ENCODE assay signal across 1 cellular context in the genomic region with DNA sequence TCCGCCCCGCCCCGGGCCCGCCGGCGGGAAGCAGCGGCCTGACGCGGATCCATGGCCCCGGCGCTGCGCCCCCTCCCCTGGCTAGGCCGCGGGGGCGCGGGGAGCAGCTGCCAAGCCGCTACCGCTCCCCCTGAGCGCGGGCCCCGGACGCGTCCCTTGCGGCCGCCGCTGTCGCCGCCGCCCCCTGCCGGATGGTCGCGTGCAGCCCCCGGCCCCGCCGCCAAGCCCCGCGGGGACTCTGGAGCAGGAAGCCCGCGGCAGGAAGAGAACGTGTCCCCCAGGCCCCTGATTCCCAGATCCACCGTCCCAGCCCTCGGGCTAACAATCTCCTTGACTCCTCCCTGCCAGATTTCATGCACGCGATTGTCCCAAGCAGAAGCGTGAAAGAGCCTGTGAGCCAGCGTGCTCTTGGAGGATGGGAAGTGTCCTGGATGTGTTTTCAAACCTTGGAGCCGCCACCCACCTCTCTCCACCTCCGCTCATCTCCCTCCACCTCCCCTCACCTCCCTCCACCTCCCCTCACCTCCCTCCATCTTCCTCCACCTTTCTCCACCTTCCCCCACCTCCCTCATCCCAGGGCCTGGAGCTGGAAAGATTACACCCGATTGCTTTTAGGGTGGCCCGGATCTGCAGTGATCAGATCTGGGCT.
A peak's percentile ranks its signal among the peaks of the same experiment; 100 is the strongest.
TF ChIP-seq lines count a peak whose summit lies in the region.

No MANE protein-coding gene starts in this region.

TF ChIP-seq in HEK293, 187 proteins besides CTCF, POLR2A, EP300 and RAD21 (continued from another document and continues in another):
- TF ChIP-seq, protein P1, sequence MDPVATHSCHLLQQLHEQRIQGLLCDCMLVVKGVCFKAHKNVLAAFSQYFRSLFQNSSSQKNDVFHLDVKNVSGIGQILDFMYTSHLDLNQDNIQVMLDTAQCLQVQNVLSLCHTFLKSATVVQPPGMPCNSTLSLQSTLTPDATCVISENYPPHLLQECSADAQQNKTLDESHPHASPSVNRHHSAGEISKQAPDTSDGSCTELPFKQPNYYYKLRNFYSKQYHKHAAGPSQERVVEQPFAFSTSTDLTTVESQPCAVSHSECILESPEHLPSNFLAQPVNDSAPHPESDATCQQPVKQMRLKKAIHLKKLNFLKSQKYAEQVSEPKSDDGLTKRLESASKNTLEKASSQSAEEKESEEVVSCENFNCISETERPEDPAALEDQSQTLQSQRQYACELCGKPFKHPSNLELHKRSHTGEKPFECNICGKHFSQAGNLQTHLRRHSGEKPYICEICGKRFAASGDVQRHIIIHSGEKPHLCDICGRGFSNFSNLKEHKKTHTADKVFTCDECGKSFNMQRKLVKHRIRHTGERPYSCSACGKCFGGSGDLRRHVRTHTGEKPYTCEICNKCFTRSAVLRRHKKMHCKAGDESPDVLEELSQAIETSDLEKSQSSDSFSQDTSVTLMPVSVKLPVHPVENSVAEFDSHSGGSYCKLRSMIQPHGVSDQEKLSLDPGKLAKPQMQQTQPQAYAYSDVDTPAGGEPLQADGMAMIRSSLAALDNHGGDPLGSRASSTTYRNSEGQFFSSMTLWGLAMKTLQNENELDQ (tag by site-specific recombination; IDR thresholded peaks at IDR 0.05; ENCODE audit: low read depth): no peak
- TF ChIP-seq KLF1 (tag by site-specific recombination; IDR thresholded peaks at IDR 0.05) (0 out of 2 replicates have a peak, but pooled peaks have one; percentile 49), REPIN1 (tag by site-specific recombination; IDR thresholded peaks at IDR 0.05; ENCODE audit: low read depth) (no peak), ZFP41 (tag by site-specific recombination; IDR thresholded peaks at IDR 0.05; ENCODE audit: borderline replicate concordance) (no peak), GFI1B (tag by site-specific recombination; IDR thresholded peaks at IDR 0.05) (no peak), ZBTB48 (tag by site-specific recombination; IDR thresholded peaks at IDR 0.05) (no peak), ZNF248 (tag by site-specific recombination; IDR thresholded peaks at IDR 0.05) (no peak), ZNF10 (tag by site-specific recombination; IDR thresholded peaks at IDR 0.05) (no peak), ZNF529 (tag by site-specific recombination; IDR thresholded peaks at IDR 0.05; ENCODE audit: insufficient replicate concordance) (no peak), FEZF1 (tag by site-specific recombination; IDR thresholded peaks at IDR 0.05) (no peak), KLF9 (tag by site-specific recombination; IDR thresholded peaks at IDR 0.05; ENCODE audit: low read depth) (no peak), ZNF302 (tag by site-specific recombination; IDR thresholded peaks at IDR 0.05; ENCODE audit: low read depth) (no peak), ZNF202 (tag by site-specific recombination; IDR thresholded peaks at IDR 0.05; ENCODE audit: borderline replicate concordance) (no peak), ZNF768 (tag by site-specific recombination; IDR thresholded peaks at IDR 0.05) (no peak), ZNF548 (tag by site-specific recombination; IDR thresholded peaks at IDR 0.05) (no peak), ZNF776 (tag by site-specific recombination; IDR thresholded peaks at IDR 0.05; ENCODE audit: borderline replicate concordance) (no peak), IKZF3 (tag by site-specific recombination; IDR thresholded peaks at IDR 0.05) (peak; percentile 34; the same call in 1 of the 2 replicates), ZNF146 (tag by site-specific recombination; IDR thresholded peaks at IDR 0.05) (no peak), ZNF211 (tag by site-specific recombination; IDR thresholded peaks at IDR 0.05; ENCODE audit: low read depth) (no peak), ZFP69B (tag by site-specific recombination; IDR thresholded peaks at IDR 0.05) (no peak), ZNF214 (tag by site-specific recombination; IDR thresholded peaks at IDR 0.05; ENCODE audit: borderline replicate concordance) (no peak), SCRT1 (tag by site-specific recombination; IDR thresholded peaks at IDR 0.05; ENCODE audit: borderline replicate concordance) (no peak)
- TF ChIP-seq, protein P2, sequence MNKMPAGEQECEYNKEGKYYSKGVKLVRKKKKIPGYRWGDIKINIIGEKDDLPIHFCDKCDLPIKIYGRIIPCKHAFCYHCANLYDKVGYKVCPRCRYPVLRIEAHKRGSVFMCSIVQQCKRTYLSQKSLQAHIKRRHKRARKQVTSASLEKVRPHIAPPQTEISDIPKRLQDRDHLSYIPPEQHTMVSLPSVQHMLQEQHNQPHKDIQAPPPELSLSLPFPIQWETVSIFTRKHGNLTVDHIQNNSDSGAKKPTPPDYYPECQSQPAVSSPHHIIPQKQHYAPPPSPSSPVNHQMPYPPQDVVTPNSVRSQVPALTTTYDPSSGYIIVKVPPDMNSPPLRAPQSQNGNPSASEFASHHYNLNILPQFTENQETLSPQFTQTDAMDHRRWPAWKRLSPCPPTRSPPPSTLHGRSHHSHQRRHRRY (tag by site-specific recombination; IDR thresholded peaks at IDR 0.05): no peak
- TF ChIP-seq, protein P3, sequence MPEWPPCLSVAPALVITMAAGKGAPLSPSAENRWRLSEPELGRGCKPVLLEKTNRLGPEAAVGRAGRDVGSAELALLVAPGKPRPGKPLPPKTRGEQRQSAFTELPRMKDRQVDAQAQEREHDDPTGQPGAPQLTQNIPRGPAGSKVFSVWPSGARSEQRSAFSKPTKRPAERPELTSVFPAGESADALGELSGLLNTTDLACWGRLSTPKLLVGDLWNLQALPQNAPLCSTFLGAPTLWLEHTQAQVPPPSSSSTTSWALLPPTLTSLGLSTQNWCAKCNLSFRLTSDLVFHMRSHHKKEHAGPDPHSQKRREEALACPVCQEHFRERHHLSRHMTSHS (tag by site-specific recombination; IDR thresholded peaks at IDR 0.05): no peak
- TF ChIP-seq, protein P4, sequence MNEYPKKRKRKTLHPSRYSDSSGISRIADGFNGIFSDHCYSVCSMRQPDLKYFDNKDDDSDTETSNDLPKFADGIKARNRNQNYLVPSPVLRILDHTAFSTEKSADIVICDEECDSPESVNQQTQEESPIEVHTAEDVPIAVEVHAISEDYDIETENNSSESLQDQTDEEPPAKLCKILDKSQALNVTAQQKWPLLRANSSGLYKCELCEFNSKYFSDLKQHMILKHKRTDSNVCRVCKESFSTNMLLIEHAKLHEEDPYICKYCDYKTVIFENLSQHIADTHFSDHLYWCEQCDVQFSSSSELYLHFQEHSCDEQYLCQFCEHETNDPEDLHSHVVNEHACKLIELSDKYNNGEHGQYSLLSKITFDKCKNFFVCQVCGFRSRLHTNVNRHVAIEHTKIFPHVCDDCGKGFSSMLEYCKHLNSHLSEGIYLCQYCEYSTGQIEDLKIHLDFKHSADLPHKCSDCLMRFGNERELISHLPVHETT (tag by site-specific recombination; IDR thresholded peaks at IDR 0.05): no peak
- TF ChIP-seq, protein P5, sequence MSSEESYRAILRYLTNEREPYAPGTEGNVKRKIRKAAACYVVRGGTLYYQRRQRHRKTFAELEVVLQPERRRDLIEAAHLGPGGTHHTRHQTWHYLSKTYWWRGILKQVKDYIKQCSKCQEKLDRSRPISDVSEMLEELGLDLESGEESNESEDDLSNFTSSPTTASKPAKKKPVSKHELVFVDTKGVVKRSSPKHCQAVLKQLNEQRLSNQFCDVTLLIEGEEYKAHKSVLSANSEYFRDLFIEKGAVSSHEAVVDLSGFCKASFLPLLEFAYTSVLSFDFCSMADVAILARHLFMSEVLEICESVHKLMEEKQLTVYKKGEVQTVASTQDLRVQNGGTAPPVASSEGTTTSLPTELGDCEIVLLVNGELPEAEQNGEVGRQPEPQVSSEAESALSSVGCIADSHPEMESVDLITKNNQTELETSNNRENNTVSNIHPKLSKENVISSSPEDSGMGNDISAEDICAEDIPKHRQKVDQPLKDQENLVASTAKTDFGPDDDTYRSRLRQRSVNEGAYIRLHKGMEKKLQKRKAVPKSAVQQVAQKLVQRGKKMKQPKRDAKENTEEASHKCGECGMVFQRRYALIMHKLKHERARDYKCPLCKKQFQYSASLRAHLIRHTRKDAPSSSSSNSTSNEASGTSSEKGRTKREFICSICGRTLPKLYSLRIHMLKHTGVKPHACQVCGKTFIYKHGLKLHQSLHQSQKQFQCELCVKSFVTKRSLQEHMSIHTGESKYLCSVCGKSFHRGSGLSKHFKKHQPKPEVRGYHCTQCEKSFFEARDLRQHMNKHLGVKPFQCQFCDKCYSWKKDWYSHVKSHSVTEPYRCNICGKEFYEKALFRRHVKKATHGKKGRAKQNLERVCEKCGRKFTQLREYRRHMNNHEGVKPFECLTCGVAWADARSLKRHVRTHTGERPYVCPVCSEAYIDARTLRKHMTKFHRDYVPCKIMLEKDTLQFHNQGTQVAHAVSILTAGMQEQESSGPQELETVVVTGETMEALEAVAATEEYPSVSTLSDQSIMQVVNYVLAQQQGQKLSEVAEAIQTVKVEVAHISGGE (tag by site-specific recombination; conservative IDR thresholded peaks at IDR 0.05; ENCODE audit: low read depth): 0 out of 2 replicates have a peak, but pooled peaks have one; percentile 15
- TF ChIP-seq, protein P6, sequence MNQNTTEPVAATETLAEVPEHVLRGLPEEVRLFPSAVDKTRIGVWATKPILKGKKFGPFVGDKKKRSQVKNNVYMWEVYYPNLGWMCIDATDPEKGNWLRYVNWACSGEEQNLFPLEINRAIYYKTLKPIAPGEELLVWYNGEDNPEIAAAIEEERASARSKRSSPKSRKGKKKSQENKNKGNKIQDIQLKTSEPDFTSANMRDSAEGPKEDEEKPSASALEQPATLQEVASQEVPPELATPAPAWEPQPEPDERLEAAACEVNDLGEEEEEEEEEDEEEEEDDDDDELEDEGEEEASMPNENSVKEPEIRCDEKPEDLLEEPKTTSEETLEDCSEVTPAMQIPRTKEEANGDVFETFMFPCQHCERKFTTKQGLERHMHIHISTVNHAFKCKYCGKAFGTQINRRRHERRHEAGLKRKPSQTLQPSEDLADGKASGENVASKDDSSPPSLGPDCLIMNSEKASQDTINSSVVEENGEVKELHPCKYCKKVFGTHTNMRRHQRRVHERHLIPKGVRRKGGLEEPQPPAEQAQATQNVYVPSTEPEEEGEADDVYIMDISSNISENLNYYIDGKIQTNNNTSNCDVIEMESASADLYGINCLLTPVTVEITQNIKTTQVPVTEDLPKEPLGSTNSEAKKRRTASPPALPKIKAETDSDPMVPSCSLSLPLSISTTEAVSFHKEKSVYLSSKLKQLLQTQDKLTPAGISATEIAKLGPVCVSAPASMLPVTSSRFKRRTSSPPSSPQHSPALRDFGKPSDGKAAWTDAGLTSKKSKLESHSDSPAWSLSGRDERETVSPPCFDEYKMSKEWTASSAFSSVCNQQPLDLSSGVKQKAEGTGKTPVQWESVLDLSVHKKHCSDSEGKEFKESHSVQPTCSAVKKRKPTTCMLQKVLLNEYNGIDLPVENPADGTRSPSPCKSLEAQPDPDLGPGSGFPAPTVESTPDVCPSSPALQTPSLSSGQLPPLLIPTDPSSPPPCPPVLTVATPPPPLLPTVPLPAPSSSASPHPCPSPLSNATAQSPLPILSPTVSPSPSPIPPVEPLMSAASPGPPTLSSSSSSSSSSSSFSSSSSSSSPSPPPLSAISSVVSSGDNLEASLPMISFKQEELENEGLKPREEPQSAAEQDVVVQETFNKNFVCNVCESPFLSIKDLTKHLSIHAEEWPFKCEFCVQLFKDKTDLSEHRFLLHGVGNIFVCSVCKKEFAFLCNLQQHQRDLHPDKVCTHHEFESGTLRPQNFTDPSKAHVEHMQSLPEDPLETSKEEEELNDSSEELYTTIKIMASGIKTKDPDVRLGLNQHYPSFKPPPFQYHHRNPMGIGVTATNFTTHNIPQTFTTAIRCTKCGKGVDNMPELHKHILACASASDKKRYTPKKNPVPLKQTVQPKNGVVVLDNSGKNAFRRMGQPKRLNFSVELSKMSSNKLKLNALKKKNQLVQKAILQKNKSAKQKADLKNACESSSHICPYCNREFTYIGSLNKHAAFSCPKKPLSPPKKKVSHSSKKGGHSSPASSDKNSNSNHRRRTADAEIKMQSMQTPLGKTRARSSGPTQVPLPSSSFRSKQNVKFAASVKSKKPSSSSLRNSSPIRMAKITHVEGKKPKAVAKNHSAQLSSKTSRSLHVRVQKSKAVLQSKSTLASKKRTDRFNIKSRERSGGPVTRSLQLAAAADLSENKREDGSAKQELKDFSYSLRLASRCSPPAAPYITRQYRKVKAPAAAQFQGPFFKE (tag by site-specific recombination; IDR thresholded peaks at IDR 0.05; ENCODE audit: borderline replicate concordance): no peak
- TF ChIP-seq, protein P7, sequence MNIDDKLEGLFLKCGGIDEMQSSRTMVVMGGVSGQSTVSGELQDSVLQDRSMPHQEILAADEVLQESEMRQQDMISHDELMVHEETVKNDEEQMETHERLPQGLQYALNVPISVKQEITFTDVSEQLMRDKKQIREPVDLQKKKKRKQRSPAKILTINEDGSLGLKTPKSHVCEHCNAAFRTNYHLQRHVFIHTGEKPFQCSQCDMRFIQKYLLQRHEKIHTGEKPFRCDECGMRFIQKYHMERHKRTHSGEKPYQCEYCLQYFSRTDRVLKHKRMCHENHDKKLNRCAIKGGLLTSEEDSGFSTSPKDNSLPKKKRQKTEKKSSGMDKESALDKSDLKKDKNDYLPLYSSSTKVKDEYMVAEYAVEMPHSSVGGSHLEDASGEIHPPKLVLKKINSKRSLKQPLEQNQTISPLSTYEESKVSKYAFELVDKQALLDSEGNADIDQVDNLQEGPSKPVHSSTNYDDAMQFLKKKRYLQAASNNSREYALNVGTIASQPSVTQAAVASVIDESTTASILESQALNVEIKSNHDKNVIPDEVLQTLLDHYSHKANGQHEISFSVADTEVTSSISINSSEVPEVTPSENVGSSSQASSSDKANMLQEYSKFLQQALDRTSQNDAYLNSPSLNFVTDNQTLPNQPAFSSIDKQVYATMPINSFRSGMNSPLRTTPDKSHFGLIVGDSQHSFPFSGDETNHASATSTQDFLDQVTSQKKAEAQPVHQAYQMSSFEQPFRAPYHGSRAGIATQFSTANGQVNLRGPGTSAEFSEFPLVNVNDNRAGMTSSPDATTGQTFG (tag by site-specific recombination; IDR thresholded peaks at IDR 0.05; ENCODE audit: borderline replicate concordance): no peak
- TF ChIP-seq, protein P8, sequence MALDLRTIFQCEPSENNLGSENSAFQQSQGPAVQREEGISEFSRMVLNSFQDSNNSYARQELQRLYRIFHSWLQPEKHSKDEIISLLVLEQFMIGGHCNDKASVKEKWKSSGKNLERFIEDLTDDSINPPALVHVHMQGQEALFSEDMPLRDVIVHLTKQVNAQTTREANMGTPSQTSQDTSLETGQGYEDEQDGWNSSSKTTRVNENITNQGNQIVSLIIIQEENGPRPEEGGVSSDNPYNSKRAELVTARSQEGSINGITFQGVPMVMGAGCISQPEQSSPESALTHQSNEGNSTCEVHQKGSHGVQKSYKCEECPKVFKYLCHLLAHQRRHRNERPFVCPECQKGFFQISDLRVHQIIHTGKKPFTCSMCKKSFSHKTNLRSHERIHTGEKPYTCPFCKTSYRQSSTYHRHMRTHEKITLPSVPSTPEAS (tag by site-specific recombination; IDR thresholded peaks at IDR 0.05): no peak
- TF ChIP-seq, protein P9, sequence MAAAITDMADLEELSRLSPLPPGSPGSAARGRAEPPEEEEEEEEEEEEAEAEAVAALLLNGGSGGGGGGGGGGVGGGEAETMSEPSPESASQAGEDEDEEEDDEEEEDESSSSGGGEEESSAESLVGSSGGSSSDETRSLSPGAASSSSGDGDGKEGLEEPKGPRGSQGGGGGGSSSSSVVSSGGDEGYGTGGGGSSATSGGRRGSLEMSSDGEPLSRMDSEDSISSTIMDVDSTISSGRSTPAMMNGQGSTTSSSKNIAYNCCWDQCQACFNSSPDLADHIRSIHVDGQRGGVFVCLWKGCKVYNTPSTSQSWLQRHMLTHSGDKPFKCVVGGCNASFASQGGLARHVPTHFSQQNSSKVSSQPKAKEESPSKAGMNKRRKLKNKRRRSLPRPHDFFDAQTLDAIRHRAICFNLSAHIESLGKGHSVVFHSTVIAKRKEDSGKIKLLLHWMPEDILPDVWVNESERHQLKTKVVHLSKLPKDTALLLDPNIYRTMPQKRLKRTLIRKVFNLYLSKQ (tag by site-specific recombination; IDR thresholded peaks at IDR 0.05; ENCODE audit: borderline replicate concordance): no peak
